ENCODE assay signal across 12 cellular contexts in the genomic region with DNA sequence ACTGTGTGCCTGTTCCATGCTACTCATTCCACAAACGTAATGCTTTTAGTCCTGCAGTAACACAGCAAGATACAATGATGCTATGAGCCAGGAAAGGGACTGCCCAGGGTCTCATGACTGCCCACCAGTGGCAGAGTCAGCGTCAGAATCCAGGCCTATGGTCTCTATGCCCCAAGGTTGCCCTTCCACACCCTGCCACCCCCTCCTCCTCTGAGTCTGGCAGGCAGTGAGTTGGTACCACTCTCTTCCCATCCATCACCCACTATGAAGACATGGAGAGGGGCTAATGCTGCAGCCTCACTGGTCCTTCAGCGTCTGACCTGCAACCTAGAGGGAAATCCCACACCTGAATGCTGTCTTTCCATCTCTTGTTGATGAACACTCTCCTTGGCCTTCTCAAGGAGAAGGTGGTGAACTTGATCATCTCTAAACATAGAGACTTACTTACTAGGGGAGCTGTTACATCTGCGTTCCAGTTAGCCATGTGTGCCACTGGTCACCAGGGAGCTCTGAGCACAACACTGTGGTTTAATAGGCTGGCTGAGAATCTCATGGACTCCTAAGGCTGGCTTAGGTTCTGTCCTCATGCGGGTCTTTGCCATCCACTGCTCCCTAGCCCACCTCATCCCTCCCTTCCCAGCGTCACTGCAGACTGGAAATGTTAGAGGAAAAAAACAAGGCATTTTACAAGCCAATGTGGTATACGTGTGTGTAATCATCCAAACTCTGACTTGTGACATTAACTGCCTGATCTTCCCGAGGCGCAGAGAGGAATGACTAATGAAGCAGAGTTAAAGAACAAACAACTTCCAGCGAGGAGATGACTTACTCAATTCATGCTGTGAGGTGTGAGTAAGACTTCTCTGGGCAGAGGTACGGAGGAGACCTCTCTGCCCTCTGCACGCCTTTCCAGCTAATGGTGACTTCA. TPM values are rescaled to one million over a fixed set of nuclear protein-coding genes. Genes with fewer than 3 reads are reported as not detected.
DNase-seq lines count a peak whose midpoint lies in the region; ATAC-seq, FAIRE-seq and TF ChIP-seq lines count a peak whose summit lies in the region.
"Had no signal": no experiment of that assay in that cellular context is flagged by ENCODE, and none has a peak within 500 bp of the region (broad histone marks: within the 10 kb centered on the region; RNA-seq: fewer than 3 reads in every experiment).

No MANE protein-coding gene starts in this region.

- DNase-seq in activated CD4-positive, alpha-beta T cell treated with anti-CD3 and anti-CD28 coated beads for 36 hours, result no peak
- no peak for DNase-seq in activated CD4-positive, alpha-beta T cell treated with anti-CD3 and anti-CD28 coated beads for 4 hours
- DNase-seq in adipocyte (ENCODE audit: low read depth) (peak; percentile 71), fibroblast of the conjunctiva (ENCODE audit: low read depth) (peak; percentile 70), stromal cell of bone marrow (ENCODE audit: low read depth) (peak; percentile 93), kidney (no peak), putamen (ENCODE audit: low spot score) (no peak)
- DNase-seq: activated CD4-positive, alpha-beta T cell treated with anti-CD3 and anti-CD28 coated beads, Interleukin-2, amount 50 U/mL, for 48 hours had no signal

- H3K9me3 Mint-ChIP-seq in activated CD4-positive, alpha-beta T cell treated with anti-CD3 and anti-CD28 coated beads for 36 hours (ENCODE audit: low read depth), result no peaks in the 10 kb centered on the region

- no peaks in the 10 kb centered on the region for H3K4me1 Mint-ChIP-seq in activated CD4-positive, alpha-beta T cell treated with anti-CD3 and anti-CD28 coated beads for 36 hours

- peak; percentile 66 for ATAC-seq in activated CD4-positive, alpha-beta T cell treated with anti-CD3 and anti-CD28 coated beads for 36 hours
- no peak for ATAC-seq in HG03521 (IDR thresholded peaks at IDR 0.05; ENCODE audit: unreplicated experiment)

- no peak overlapping the region for H3K27ac Mint-ChIP-seq in activated CD4-positive, alpha-beta T cell treated with anti-CD3 and anti-CD28 coated beads for 36 hours

- TF ChIP-seq CTCF in kidney (IDR thresholded peaks at IDR 0.05; ENCODE audit: borderline replicate concordance, extremely low read depth, insufficient read depth), result no peak

- H3K9ac ChIP-seq in adipocyte (ENCODE audit: low read length), result peak overlapping the region; percentile 15
- no peak overlapping the region for H3K9ac ChIP-seq in kidney (ENCODE audit: low read length in 2 of 2)
- H3K9ac ChIP-seq: KMS-11 had no signal

- peaks cover 35% of the 10 kb centered on the region for H3K4me1 ChIP-seq in adipocyte (ENCODE audit: control insufficient read depth, insufficient read depth, low read length)
- no peaks in the 10 kb centered on the region for H3K4me1 ChIP-seq in kidney (ENCODE audit: control insufficient read depth in 1 of 2, insufficient read depth in 1 of 2, low read depth in 1 of 2, low read length in 2 of 2)

- H3K36me3 Mint-ChIP-seq in activated CD4-positive, alpha-beta T cell treated with anti-CD3 and anti-CD28 coated beads for 36 hours (ENCODE audit: low read depth), result no peaks in the 10 kb centered on the region

- H3K27ac ChIP-seq in kidney (ENCODE audit: low read depth in 2 of 2, low read length in 2 of 2), result no peak overlapping the region
- H3K27ac ChIP-seq: KMS-11 had no signal

- H3K4me3 ChIP-seq in adipocyte (ENCODE audit: low read length) (peak overlapping the region; percentile 3), kidney (ENCODE audit: low read length in 2 of 2) (no peak overlapping the region)

- H3K9me3 ChIP-seq in adipocyte (ENCODE audit: control insufficient read depth, low read length), result no peaks in the 10 kb centered on the region
- no peaks in the 10 kb centered on the region for H3K9me3 ChIP-seq in kidney (ENCODE audit: control insufficient read depth in 1 of 2, low read length in 2 of 2)

- no peaks in the 10 kb centered on the region for H3K27me3 Mint-ChIP-seq in activated CD4-positive, alpha-beta T cell treated with anti-CD3 and anti-CD28 coated beads for 36 hours

- no peak overlapping the region for H3K4me3 Mint-ChIP-seq in activated CD4-positive, alpha-beta T cell treated with anti-CD3 and anti-CD28 coated beads for 36 hours

- H3K27me3 ChIP-seq in adipocyte (replicated peaks; ENCODE audit: control insufficient read depth, insufficient read depth, low read length), result no peaks in the 10 kb centered on the region

- FAIRE-seq in kidney (lab: Jason Lieb, UNC), result no peak
- FAIRE-seq: A204.1, colon had no signal

- POLR2A ChIA-PET in activated CD4-positive, alpha-beta T cell treated with anti-CD3 and anti-CD28 coated beads for 36 hours (lab: Charles Lee), result no interaction called here

- peaks cover 3% of the 10 kb centered on the region for H3K36me3 ChIP-seq in adipocyte (ENCODE audit: control insufficient read depth, insufficient read depth, low read length, severe bottlenecking)
- H3K36me3 ChIP-seq in kidney (ENCODE audit: control insufficient read depth in 1 of 2, insufficient read depth in 2 of 2, low read length in 2 of 2), result no peaks in the 10 kb centered on the region

- CTCF ChIA-PET in activated CD4-positive, alpha-beta T cell treated with anti-CD3 and anti-CD28 coated beads for 36 hours (lab: Charles Lee), result interaction anchor here (0.7 kb wide), 1 partner anchor 189 kb away, joined by 5 read pairs; no protein-coding TSS in a partner anchor

- intact Hi-C loops in activated CD4-positive, alpha-beta T cell treated with anti-CD3 and anti-CD28 coated beads for 36 hours (cut with DNase I, micrococcal nuclease), result no loop called here
- intact Hi-C loops in kidney (cut with DNase I), result no loop called here

RNA-seq across cellular contexts. Expression of a gene that starts 28.8 kb away (rescaled TPM):
- total RNA-seq in activated CD4-positive, alpha-beta T cell treated with anti-CD3 and anti-CD28 coated beads for 36 hours, result under 1 TPM; 0.14 to 0.16 TPM
- 25.4 TPM for total RNA-seq in kidney
- 6.7 TPM for polyA plus RNA-seq in kidney (ENCODE audit: insufficient read depth, low read depth, low replicate concordance)

Comparison
In these comparisons a context has a peak if more than half of its experiments do, and no peak if none do; other contexts are left out.
1. DNase-seq: peak in adipocyte (single experiment), fibroblast of the conjunctiva (single experiment) and stromal cell of bone marrow (single experiment); none in activated CD4-positive, alpha-beta T cell treated with anti-CD3 and anti-CD28 coated beads for 36 hours (single experiment), activated CD4-positive, alpha-beta T cell treated with anti-CD3 and anti-CD28 coated beads for 4 hours (0 of 2), kidney (single experiment) and putamen (single experiment).
2. RNA of a gene that starts 28.8 kb away (total RNA-seq): 25.4 TPM in kidney (single experiment); 0.14 to 0.16 TPM in activated CD4-positive, alpha-beta T cell treated with anti-CD3 and anti-CD28 coated beads for 36 hours; every median in the first group is over 10 times any median in the second.